In the genomic region with DNA sequence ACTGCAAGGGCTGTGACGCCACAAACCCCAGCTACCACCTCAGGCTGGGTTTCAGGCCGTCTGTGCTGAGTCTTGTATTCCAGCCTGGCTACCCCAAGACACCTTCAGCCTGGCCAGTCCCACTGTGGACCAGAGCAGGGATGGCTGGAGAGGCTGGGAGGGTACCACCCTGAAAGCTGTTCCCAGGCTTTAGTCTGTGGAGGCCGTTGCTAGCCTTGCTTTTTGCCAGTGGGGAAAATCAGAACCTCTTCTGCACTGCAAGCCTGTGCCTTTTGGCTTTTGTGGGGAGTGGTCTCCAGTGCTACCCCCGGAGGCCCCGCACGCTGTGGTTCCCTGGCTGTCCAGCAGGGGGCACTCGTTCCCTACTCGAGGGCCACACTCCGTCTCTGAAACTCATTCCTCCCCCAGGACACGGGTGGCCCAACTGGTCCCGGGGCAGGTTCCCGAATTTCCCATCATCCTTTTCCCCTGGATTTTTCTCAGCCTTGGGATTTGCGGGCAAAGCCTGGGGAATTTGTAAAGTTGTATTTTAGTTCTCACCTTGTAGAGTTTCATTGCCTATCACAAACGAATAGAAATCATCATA, we compare ENCODE assay signal across 9 cellular contexts.
DNase-seq lines count a peak whose midpoint lies in the region; ATAC-seq, FAIRE-seq and TF ChIP-seq lines count a peak whose summit lies in the region.
"Had no signal": no experiment of that assay in that cellular context is flagged by ENCODE, and none has a peak within 500 bp of the region (broad histone marks: within the 10 kb centered on the region; RNA-seq: fewer than 3 reads in every experiment).

No MANE protein-coding gene starts in this region.

- H3K4me3 ChIP-seq in sigmoid colon = no peak overlapping the region

- CTCF ChIA-PET in activated CD8-positive, alpha-beta T cell treated with anti-CD3 and anti-CD28 coated beads for 36 hours (lab: Charles Lee) = interaction anchor here (0.7 to 1.2 kb wide), 8 partner anchors 16 to 423 kb away, joined by 3 to 5 read pairs (median 3); no protein-coding TSS in a partner anchor

- peaks cover 31 to 43% (median 40%) of the 10 kb centered on the region in 3 experiments for H3K36me3 Mint-ChIP-seq in H9 (ENCODE audit: insufficient read depth in 1 of 3, low read depth in 3 of 3)
- no peaks in the 10 kb centered on the region for H3K36me3 Mint-ChIP-seq in activated CD8-positive, alpha-beta T cell treated with anti-CD3 and anti-CD28 coated beads for 36 hours (ENCODE audit: low read depth)

- no peak for FAIRE-seq in frontal cortex (lab: Jason Lieb, UNC)
- FAIRE-seq: endometrium had no signal

- H3K27ac ChIP-seq in H9 (ENCODE audit: insufficient read length, low read depth, low read length) (no peak overlapping the region), sigmoid colon (peak overlapping the region; percentile 80 to 88 (median 86))

- TF ChIP-seq POLR2A in sigmoid colon (IDR thresholded peaks at IDR 0.05) = no peak

- DNase-seq in AG09319 (ENCODE audit: extremely low read depth, low read depth) (no peak), H9 (peak; percentile 81), frontal cortex (ENCODE audit: low spot score in 2 of 2) (peak; percentile 60 to 74), sigmoid colon (no peak)
- DNase-seq in activated CD8-positive, alpha-beta T cell treated with anti-CD3 and anti-CD28 coated beads for 36 hours = peak; percentile 32

- no peak overlapping the region for H3K18ac ChIP-seq in H9 (ENCODE audit: insufficient read length, low read depth, low read length)

- intact Hi-C loops in activated CD8-positive, alpha-beta T cell treated with anti-CD3 and anti-CD28 coated beads for 36 hours (cut with micrococcal nuclease) = no loop called here
- intact Hi-C loops in sigmoid colon (cut with DNase I) = loop anchor here (5.0 to 10.0 kb wide), 5 partner anchors 50 to 292 kb away; a partner anchor contains a TSS

- H3K79me1 ChIP-seq in H9 (ENCODE audit: insufficient read depth, low read depth, low read length, poor library complexity, severe bottlenecking) = no peaks in the 10 kb centered on the region

- no peak overlapping the region for H3K4me3 Mint-ChIP-seq in H9
- no peak overlapping the region for H3K4me3 Mint-ChIP-seq in activated CD8-positive, alpha-beta T cell treated with anti-CD3 and anti-CD28 coated beads for 36 hours

- peaks cover 19% of the 10 kb centered on the region in 2 experiments for H3K4me1 Mint-ChIP-seq in H9
- no peaks in the 10 kb centered on the region for H3K4me1 Mint-ChIP-seq in activated CD8-positive, alpha-beta T cell treated with anti-CD3 and anti-CD28 coated beads for 36 hours (ENCODE audit: low read depth)

- no peak for TF ChIP-seq EP300 in sigmoid colon (IDR thresholded peaks at IDR 0.05)

- no peaks in the 10 kb centered on the region for H3K23me2 ChIP-seq in H9 (ENCODE audit: insufficient read length, low read depth, low read length, poor library complexity, severe bottlenecking)

- H3K9me3 Mint-ChIP-seq in H9 = peaks cover 12 to 15% of the 10 kb centered on the region in 2 experiments
- peaks cover 6% of the 10 kb centered on the region for H3K9me3 Mint-ChIP-seq in activated CD8-positive, alpha-beta T cell treated with anti-CD3 and anti-CD28 coated beads for 36 hours

- H3K4me2 ChIP-seq in H9 (ENCODE audit: insufficient read depth, insufficient read length, low read length) = no peak overlapping the region

- H3K27me3 ChIP-seq in H9 (ENCODE audit: insufficient read depth, low read length) (no peaks in the 10 kb centered on the region), sigmoid colon (no peaks in the 10 kb centered on the region)

- no peak overlapping the region for H3K27ac Mint-ChIP-seq in H9
- H3K27ac Mint-ChIP-seq in activated CD8-positive, alpha-beta T cell treated with anti-CD3 and anti-CD28 coated beads for 36 hours = no peak overlapping the region

- H2BK20ac ChIP-seq in H9 (ENCODE audit: low read depth, low read length, poor library complexity, severe bottlenecking) = no peak overlapping the region

- H2BK12ac ChIP-seq in H9 (ENCODE audit: insufficient read length, low read depth, low read length) = no peak overlapping the region

- no peak overlapping the region for H2BK15ac ChIP-seq in H9 (ENCODE audit: low read depth, low read length)

- no peak overlapping the region for H3K14ac ChIP-seq in H9 (ENCODE audit: insufficient read depth, low read length)

- no peak overlapping the region for H3K4ac ChIP-seq in H9 (ENCODE audit: low read depth, low read length)

- H3K23ac ChIP-seq in H9 (ENCODE audit: insufficient read length, low read depth, low read length) = no peak overlapping the region

- H3T11ph ChIP-seq in H9 (ENCODE audit: low read length) = no peak overlapping the region

- TF ChIP-seq CTCF in AG09319 (IDR thresholded peaks at IDR 0.05; ENCODE audit: low read depth, low read length) = peak; percentile 79
- TF ChIP-seq CTCF in H9 (conservative IDR thresholded peaks at IDR 0.05) = peak; percentile 99
- TF ChIP-seq CTCF in activated CD8-positive, alpha-beta T cell treated with anti-CD3 and anti-CD28 coated beads for 36 hours (IDR thresholded peaks at IDR 0.05) = peak; percentile 96
- peak; percentile 78 to 99 (median 94) for TF ChIP-seq CTCF in sigmoid colon (IDR thresholded peaks at IDR 0.05)

- no CpG with 5 or more reads among the region's 14 CpGs for WGBS in H9 (ENCODE audit: extremely low coverage, insufficient read length, low lambda C conversion rate)
- WGBS in sigmoid colon, 2 donors = 25 to 35% methylated on average over 14 of the region's 14 CpGs

- no peaks in the 10 kb centered on the region for H3K27me3 Mint-ChIP-seq in H9 (ENCODE audit: low read depth)
- no peaks in the 10 kb centered on the region for H3K27me3 Mint-ChIP-seq in activated CD8-positive, alpha-beta T cell treated with anti-CD3 and anti-CD28 coated beads for 36 hours

- no peak overlapping the region for H4K5ac ChIP-seq in H9 (ENCODE audit: insufficient read length, low read depth, low read length)

- no peak overlapping the region for H4K91ac ChIP-seq in H9 (ENCODE audit: insufficient read length, low read depth, low read length)

- no peak for ATAC-seq in activated CD8-positive, alpha-beta T cell treated with anti-CD3 and anti-CD28 coated beads for 36 hours
- no peak for ATAC-seq in GM21717 (IDR thresholded peaks at IDR 0.05; ENCODE audit: unreplicated experiment)
- no peak for ATAC-seq in GM19463 (IDR thresholded peaks at IDR 0.05; ENCODE audit: unreplicated experiment)
- no peak for ATAC-seq in HG02642 (IDR thresholded peaks at IDR 0.05; ENCODE audit: poor library complexity, unreplicated experiment)

- H3K4me1 ChIP-seq in H9 (ENCODE audit: insufficient read depth, low read length) (peaks cover 3% of the 10 kb centered on the region; the same call in 1 of the 2 replicates), sigmoid colon (peaks cover 0 to 68% (median 60%) of the 10 kb centered on the region in 4 donors)

- H2BK120ac ChIP-seq in H9 (ENCODE audit: low read depth, low read length, poor library complexity, severe bottlenecking) = no peak overlapping the region

- no peaks in the 10 kb centered on the region for H3K79me2 ChIP-seq in H9 (ENCODE audit: insufficient read depth, low read length)

- no peak overlapping the region for H2AFZ ChIP-seq in H9 (ENCODE audit: low read length)

- H3K56ac ChIP-seq in H9 (ENCODE audit: insufficient read length, low read depth, low read length) = no peak overlapping the region

- no peaks in the 10 kb centered on the region for H4K20me1 ChIP-seq in H9 (ENCODE audit: control insufficient read depth, insufficient read depth, insufficient read length)

- no peak overlapping the region for H3K9ac ChIP-seq in H9 (ENCODE audit: extremely low read depth, insufficient read length, low read length)

- no peak overlapping the region for H2BK5ac ChIP-seq in H9 (ENCODE audit: insufficient read length, low read length)

- H4K8ac ChIP-seq in H9 (replicated peaks; ENCODE audit: insufficient read length, low read depth, low read length) = no peak overlapping the region

- POLR2A ChIA-PET in activated CD8-positive, alpha-beta T cell treated with anti-CD3 and anti-CD28 coated beads for 36 hours (lab: Charles Lee) = no interaction called here

- H3K9me3 ChIP-seq in H9 (ENCODE audit: control insufficient read depth, low read depth, low read length) (no peaks in the 10 kb centered on the region), sigmoid colon (no peaks in the 10 kb centered on the region)

- peaks cover 0 to 20% (median 9%) of the 10 kb centered on the region in 4 donors for H3K36me3 ChIP-seq in sigmoid colon

- H2AK5ac ChIP-seq in H9 (ENCODE audit: insufficient read length, low read length) = no peak overlapping the region

Comparison
In these comparisons a context has a peak if more than half of its experiments do, and no peak if none do; other contexts are left out.
1. DNase-seq: peak in H9 (single experiment), activated CD8-positive, alpha-beta T cell treated with anti-CD3 and anti-CD28 coated beads for 36 hours (single experiment) and frontal cortex (2 of 2); none in AG09319 (single experiment) and sigmoid colon (single experiment).
2. Peak in every context shown above with its lines, with median percentiles within 50 percentile points of each other: CTCF ChIP-seq.